Comparison of ENCODE assay signal across 2 cellular contexts in the genomic region with DNA sequence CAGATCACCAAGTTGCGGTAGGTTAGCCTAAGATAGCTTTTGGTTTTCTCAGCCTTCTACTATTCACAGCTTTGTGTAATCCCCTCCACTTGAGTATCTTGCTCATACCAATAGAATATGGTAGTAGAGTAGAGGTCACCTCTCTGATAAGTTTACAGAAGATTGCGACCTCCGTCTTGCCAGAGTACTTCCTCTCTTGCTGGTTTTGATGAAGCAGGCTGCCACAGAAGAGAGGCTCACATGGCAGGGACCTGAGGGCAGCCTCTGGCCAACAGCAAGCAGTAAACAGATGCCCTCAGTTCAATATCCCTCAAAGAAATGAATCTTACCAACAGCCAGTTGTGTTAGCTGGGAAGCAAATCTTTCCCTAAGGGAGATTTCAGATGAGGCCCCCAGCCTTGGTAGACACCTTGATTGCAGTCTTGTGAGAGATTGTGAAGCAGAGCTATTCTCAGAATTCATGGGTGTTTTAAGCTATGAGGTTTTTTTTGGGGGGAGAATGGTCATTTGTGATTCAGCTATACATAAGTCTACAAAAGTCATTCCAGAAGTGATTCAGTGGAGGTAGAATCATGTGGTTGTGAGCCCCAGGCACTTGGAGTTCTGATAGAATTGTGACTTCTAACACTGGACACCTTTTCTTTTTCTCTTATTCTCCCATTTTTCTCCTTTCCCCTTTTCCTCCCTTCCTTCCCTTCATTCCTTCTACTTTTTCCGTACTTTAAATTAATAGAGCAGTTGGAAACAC.
TF ChIP-seq lines count a peak whose summit lies in the region.

No MANE protein-coding gene starts in this region.

TF ChIP-seq in GM23338, 12 proteins besides CTCF, POLR2A, EP300 and RAD21 (continues in another document):
- TF ChIP-seq REST (IDR thresholded peaks at IDR 0.05; ENCODE audit: unreplicated experiment) (no peak), POLR2AphosphoS5 (IDR thresholded peaks at IDR 0.05; ENCODE audit: low read depth) (no peak), ZNF114 (CRISPR knock-in tag; IDR thresholded peaks at IDR 0.05) (no peak), EZH2phosphoT487 (IDR thresholded peaks at IDR 0.05; ENCODE audit: unreplicated experiment) (no peak), STAT1 (IDR thresholded peaks at IDR 0.05; ENCODE audit: unreplicated experiment) (no peak), EZH2 (IDR thresholded peaks at IDR 0.05; ENCODE audit: low read depth, unreplicated experiment) (no peak), NANOG (IDR thresholded peaks at IDR 0.05; ENCODE audit: borderline replicate concordance) (no peak), CREB1 (CRISPR knock-in tag; IDR thresholded peaks at IDR 0.05; ENCODE audit: low read depth) (no peak)
- TF ChIP-seq, protein P1, sequence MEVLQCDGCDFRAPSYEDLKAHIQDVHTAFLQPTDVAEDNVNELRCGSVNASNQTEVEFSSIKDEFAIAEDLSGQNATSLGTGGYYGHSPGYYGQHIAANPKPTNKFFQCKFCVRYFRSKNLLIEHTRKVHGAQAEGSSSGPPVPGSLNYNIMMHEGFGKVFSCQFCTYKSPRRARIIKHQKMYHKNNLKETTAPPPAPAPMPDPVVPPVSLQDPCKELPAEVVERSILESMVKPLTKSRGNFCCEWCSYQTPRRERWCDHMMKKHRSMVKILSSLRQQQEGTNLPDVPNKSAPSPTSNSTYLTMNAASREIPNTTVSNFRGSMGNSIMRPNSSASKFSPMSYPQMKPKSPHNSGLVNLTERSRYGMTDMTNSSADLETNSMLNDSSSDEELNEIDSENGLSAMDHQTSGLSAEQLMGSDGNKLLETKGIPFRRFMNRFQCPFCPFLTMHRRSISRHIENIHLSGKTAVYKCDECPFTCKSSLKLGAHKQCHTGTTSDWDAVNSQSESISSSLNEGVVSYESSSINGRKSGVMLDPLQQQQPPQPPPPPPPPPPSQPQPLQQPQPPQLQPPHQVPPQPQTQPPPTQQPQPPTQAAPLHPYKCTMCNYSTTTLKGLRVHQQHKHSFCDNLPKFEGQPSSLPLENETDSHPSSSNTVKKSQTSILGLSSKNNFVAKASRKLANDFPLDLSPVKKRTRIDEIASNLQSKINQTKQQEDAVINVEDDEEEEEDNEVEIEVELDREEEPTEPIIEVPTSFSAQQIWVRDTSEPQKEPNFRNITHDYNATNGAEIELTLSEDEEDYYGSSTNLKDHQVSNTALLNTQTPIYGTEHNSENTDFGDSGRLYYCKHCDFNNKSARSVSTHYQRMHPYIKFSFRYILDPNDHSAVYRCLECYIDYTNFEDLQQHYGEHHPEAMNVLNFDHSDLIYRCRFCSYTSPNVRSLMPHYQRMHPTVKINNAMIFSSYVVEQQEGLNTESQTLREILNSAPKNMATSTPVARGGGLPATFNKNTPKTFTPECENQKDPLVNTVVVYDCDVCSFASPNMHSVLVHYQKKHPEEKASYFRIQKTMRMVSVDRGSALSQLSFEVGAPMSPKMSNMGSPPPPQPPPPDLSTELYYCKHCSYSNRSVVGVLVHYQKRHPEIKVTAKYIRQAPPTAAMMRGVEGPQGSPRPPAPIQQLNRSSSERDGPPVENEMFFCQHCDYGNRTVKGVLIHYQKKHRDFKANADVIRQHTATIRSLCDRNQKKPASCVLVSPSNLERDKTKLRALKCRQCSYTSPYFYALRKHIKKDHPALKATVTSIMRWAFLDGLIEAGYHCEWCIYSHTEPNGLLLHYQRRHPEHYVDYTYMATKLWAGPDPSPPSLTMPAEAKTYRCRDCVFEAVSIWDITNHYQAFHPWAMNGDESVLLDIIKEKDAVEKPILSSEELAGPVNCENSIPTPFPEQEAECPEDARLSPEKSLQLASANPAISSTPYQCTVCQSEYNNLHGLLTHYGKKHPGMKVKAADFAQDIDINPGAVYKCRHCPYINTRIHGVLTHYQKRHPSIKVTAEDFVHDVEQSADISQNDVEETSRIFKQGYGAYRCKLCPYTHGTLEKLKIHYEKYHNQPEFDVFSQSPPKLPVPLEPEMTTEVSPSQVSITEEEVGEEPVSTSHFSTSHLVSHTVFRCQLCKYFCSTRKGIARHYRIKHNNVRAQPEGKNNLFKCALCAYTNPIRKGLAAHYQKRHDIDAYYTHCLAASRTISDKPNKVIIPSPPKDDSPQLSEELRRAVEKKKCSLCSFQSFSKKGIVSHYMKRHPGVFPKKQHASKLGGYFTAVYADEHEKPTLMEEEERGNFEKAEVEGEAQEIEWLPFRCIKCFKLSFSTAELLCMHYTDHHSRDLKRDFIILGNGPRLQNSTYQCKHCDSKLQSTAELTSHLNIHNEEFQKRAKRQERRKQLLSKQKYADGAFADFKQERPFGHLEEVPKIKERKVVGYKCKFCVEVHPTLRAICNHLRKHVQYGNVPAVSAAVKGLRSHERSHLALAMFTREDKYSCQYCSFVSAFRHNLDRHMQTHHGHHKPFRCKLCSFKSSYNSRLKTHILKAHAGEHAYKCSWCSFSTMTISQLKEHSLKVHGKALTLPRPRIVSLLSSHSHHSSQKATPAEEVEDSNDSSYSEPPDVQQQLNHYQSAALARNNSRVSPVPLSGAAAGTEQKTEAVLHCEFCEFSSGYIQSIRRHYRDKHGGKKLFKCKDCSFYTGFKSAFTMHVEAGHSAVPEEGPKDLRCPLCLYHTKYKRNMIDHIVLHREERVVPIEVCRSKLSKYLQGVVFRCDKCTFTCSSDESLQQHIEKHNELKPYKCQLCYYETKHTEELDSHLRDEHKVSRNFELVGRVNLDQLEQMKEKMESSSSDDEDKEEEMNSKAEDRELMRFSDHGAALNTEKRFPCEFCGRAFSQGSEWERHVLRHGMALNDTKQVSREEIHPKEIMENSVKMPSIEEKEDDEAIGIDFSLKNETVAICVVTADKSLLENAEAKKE (CRISPR knock-in tag; IDR thresholded peaks at IDR 0.05): no peak

TF ChIP-seq in WTC11, 78 proteins besides CTCF, POLR2A, EP300 and RAD21 (continued from another document):
- no peak for TF ChIP-seq HMGXB4 (CRISPR knock-in tag; IDR thresholded peaks at IDR 0.05)
- no peak for TF ChIP-seq ZNF138 (CRISPR knock-in tag; conservative IDR thresholded peaks at IDR 0.05)
- TF ChIP-seq NR3C1 (CRISPR knock-in tag; conservative IDR thresholded peaks at IDR 0.05; ENCODE audit: low read depth): no peak
- TF ChIP-seq, protein P2, sequence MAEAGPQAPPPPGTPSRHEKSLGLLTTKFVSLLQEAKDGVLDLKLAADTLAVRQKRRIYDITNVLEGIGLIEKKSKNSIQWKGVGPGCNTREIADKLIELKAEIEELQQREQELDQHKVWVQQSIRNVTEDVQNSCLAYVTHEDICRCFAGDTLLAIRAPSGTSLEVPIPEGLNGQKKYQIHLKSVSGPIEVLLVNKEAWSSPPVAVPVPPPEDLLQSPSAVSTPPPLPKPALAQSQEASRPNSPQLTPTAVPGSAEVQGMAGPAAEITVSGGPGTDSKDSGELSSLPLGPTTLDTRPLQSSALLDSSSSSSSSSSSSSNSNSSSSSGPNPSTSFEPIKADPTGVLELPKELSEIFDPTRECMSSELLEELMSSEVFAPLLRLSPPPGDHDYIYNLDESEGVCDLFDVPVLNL (CRISPR knock-in tag; IDR thresholded peaks at IDR 0.05; ENCODE audit: borderline replicate concordance, low read depth): no peak
- no peak for TF ChIP-seq AFF4 (CRISPR knock-in tag; IDR thresholded peaks at IDR 0.05; ENCODE audit: borderline replicate concordance)
TF ChIP-seq in WTC11: peak in this region for 0.
